ENCODE assay signal across 15 cellular contexts in the genomic region with DNA sequence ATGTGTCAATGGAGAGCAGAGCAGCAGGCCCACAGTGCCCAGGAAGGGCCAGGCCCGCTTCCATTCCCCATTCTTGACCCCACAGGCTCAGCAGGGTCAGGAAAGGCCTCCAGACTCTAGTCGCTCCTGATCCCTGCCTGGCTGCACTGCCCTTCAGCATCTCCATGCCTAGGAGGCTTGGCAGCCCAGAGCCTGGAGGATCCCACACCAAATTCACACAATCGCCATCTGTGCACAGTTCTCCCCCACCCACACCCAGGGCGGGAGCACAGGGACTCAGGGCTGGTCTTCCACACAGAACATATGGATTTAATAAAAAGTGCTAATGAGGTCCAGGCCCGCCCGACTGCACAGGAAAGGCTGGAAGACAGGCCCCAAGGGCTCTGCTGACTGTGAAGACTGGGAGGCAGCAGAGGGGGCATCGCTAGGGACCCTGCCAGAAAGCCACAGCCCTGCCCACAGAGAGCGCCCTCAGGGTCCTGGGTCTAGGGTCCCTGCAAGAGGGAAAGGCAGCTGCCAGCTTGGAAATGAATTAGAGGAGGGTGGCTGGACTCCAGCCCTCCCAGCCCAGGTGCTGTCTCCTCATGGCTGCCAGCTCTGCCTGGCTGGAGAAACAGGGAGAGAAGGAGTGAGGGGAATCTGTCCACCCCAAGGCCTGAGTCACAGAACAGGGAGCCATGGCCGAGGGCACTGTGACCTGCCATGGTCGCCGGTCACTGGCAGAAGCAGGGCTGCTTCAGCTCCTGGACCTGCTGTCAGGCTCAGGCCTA. TPM values are rescaled to one million over a fixed set of nuclear protein-coding genes. Genes with fewer than 3 reads are reported as not detected.
DNase-seq lines count a peak whose midpoint lies in the region; ATAC-seq, FAIRE-seq and TF ChIP-seq lines count a peak whose summit lies in the region.
"Had no signal": no experiment of that assay in that cellular context is flagged by ENCODE, and none has a peak within 500 bp of the region (broad histone marks: within the 10 kb centered on the region; RNA-seq: fewer than 3 reads in every experiment).

No MANE protein-coding gene starts in this region.

- no peak overlapping the region for H2BK120ac ChIP-seq in H1 (replicated peaks; ENCODE audit: low read depth, low read length)
- H2BK120ac ChIP-seq in neuronal stem cell (ENCODE audit: low read depth, low read length): no peak overlapping the region

- H3K4me2 ChIP-seq in H1 (ENCODE audit: insufficient read depth in 1 of 2, low read depth in 2 of 2, low read length in 2 of 2): no peak overlapping the region
- H3K4me2 ChIP-seq in neuronal stem cell (ENCODE audit: insufficient read depth, low read length, poor library complexity, severe bottlenecking): no peak overlapping the region
- H3K4me2 ChIP-seq: BLaER1 treated with 17β-estradiol and CSF1 and Interleukin-3, amounts not matched to agents 10 nM and 100 nM had no signal

- ATAC-seq in GM19023 (IDR thresholded peaks at IDR 0.05; ENCODE audit: unreplicated experiment) (no peak), HG02610 (IDR thresholded peaks at IDR 0.05; ENCODE audit: unreplicated experiment) (no peak)
- ATAC-seq: activated T-helper 17 cell treated with anti-CD3 and anti-CD28 coated beads, Interleukin-2, amount 50 U/mL, for 72 hours had no signal

- H2BK12ac ChIP-seq in H1 (ENCODE audit: low read depth, low read length) (no peak overlapping the region), neuronal stem cell (ENCODE audit: low read length) (no peak overlapping the region)

- H3K14ac ChIP-seq in H1 (ENCODE audit: insufficient read length) (no peak overlapping the region), neuronal stem cell (ENCODE audit: low read length) (no peak overlapping the region)

- H3K36me3 ChIP-seq in BE2C (no peaks in the 10 kb centered on the region), H1 (ENCODE audit: control insufficient read depth in 2 of 4, insufficient read depth in 4 of 4, low read length in 3 of 4) (peaks cover 0 to 1% (median 0%) of the 10 kb centered on the region in 4 experiments; a peak in 1 of 8 replicates), neuronal stem cell (replicated peaks in 1 of 2; ENCODE audit: control insufficient read depth in 2 of 2, insufficient read depth in 2 of 2, low read length in 2 of 2) (peaks cover 0 to 2% of the 10 kb centered on the region in 2 donors)
- H3K36me3 ChIP-seq: BLaER1 treated with 17β-estradiol and CSF1 and Interleukin-3, amounts not matched to agents 10 nM and 100 nM had no signal

- H3K27me3 ChIP-seq in BE2C (no peaks in the 10 kb centered on the region), H1 (replicated peaks in 1 of 4; ENCODE audit: control insufficient read depth in 3 of 4, extremely low read depth in 1 of 4, insufficient read depth in 3 of 4, low read length in 3 of 4) (no peaks in the 10 kb centered on the region), neuronal stem cell (ENCODE audit: control insufficient read depth in 3 of 3, insufficient read depth in 3 of 3, low read depth in 1 of 3, low read length in 3 of 3) (no peaks in the 10 kb centered on the region)
- H3K27me3 ChIP-seq: BLaER1 treated with 17β-estradiol and CSF1 and Interleukin-3, amounts not matched to agents 10 nM and 100 nM had no signal

- H2AK5ac ChIP-seq in H1 (ENCODE audit: low read depth, low read length): no peak overlapping the region
- H2AK5ac ChIP-seq in neuronal stem cell (ENCODE audit: low read depth, low read length): peak overlapping the region; percentile 73

- no peak overlapping the region for H2BK20ac ChIP-seq in H1 (ENCODE audit: low read length)

- POLR2A ChIA-PET in H1 (lab: Charles Lee; ENCODE audit: partially characterized antibody): no interaction called here

- TF ChIP-seq POLR2A in H1 (IDR thresholded peaks at IDR 0.05; ENCODE audit: control extremely low read depth in 1 of 2, low read depth in 2 of 2, low read length in 2 of 2): no peak

- H3K4ac ChIP-seq in H1 (replicated peaks; ENCODE audit: insufficient read length, low read depth, low read length) (peak overlapping the region; percentile 14), neuronal stem cell (ENCODE audit: low read length) (no peak overlapping the region)

- H3K23me2 ChIP-seq in H1 (ENCODE audit: low read depth, low read length): no peaks in the 10 kb centered on the region

- DNase-seq in BE2C (peak; percentile 85), NCI-H1694 (lab: John Stamatoyannopoulos, UW) (peak; percentile 34), H1 (ENCODE audit: low read depth in 1 of 2, low spot score in 2 of 2) (no peak), neuronal stem cell (ENCODE audit: low spot score) (no peak), CD14-positive monocyte (ENCODE audit: low spot score) (no peak), NCI-H187 (lab: John Stamatoyannopoulos, UW) (no peak)
- DNase-seq: activated CD4-positive, alpha-beta T cell treated with anti-CD3 and anti-CD28 coated beads, Interleukin-2, amount 10 ng/mL, durations not matched to agents 7 days and 5 days; NCI-H2171 had no signal

- H3K79me2 ChIP-seq in H1 (ENCODE audit: control insufficient read depth in 1 of 2, insufficient read depth in 2 of 2, low read length in 2 of 2): no peaks in the 10 kb centered on the region

- peaks cover 0 to 2% of the 10 kb centered on the region in 2 experiments for H4K20me1 ChIP-seq in H1 (replicated peaks in 1 of 2; ENCODE audit: control insufficient read depth in 1 of 2, insufficient read depth in 2 of 2, low read length in 2 of 2)
- H4K20me1 ChIP-seq: BLaER1 treated with 17β-estradiol and CSF1 and Interleukin-3, amounts not matched to agents 10 nM and 100 nM had no signal

- H2BK15ac ChIP-seq in H1 (ENCODE audit: low read length) (no peak overlapping the region), neuronal stem cell (ENCODE audit: low read length) (peak overlapping the region; percentile 38)

- H3K18ac ChIP-seq in H1 (ENCODE audit: extremely low read depth, low read length) (no peak overlapping the region), neuronal stem cell (ENCODE audit: low read length) (peak overlapping the region; percentile 66)

- no peaks in the 10 kb centered on the region for H3K9me3 ChIP-seq in BE2C
- no peaks in the 10 kb centered on the region for H3K9me3 ChIP-seq in H1 (ENCODE audit: insufficient read depth in 2 of 2, low read depth in 1 of 2, low read length in 1 of 2)
- H3K9me3 ChIP-seq in neuronal stem cell (replicated peaks in 1 of 2; ENCODE audit: control insufficient read depth in 2 of 2, insufficient read depth in 1 of 2, low read depth in 1 of 2, low read length in 2 of 2): no peaks in the 10 kb centered on the region
- H3K9me3 ChIP-seq: BLaER1 treated with 17β-estradiol and CSF1 and Interleukin-3, amounts not matched to agents 10 nM and 100 nM had no signal

- H3K79me1 ChIP-seq in H1 (ENCODE audit: low read depth, low read length) (no peaks in the 10 kb centered on the region), neuronal stem cell (ENCODE audit: low read depth, low read length) (no peaks in the 10 kb centered on the region)

- H3K4me3 ChIP-seq in BE2C (ENCODE audit: low read depth, low read length) (no peak overlapping the region), H1 (ENCODE audit: extremely low read depth in 1 of 4, insufficient read depth in 2 of 4, low read depth in 3 of 4, low read length in 4 of 4) (no peak overlapping the region), neuronal stem cell (ENCODE audit: low read length in 2 of 2) (no peak overlapping the region)
- H3K4me3 ChIP-seq: BLaER1 treated with 17β-estradiol and CSF1 and Interleukin-3, amounts not matched to agents 10 nM and 100 nM had no signal

- H3K4me1 Mint-ChIP-seq in CD14-positive monocyte: no peaks in the 10 kb centered on the region
- H3K4me1 Mint-ChIP-seq: activated CD4-positive, alpha-beta T cell treated with anti-CD3 and anti-CD28 coated beads, Interleukin-2, amount 10 ng/mL, durations not matched to agents 7 days and 5 days; activated T-helper 17 cell treated with anti-CD3 and anti-CD28 coated beads, Interleukin-2, amount 50 U/mL, for 72 hours; memory B cell had no signal

- no peak overlapping the region for H2AFZ ChIP-seq in H1 (ENCODE audit: low read length)
- H2AFZ ChIP-seq in neuronal stem cell (ENCODE audit: low read length): no peak overlapping the region

- no peaks in the 10 kb centered on the region for H3K36me3 Mint-ChIP-seq in CD14-positive monocyte
- H3K36me3 Mint-ChIP-seq: memory B cell had no signal

- H3K27ac ChIP-seq in H1 (ENCODE audit: low read depth, low read length): no peak overlapping the region
- H3K27ac ChIP-seq in neuronal stem cell (replicated peaks; ENCODE audit: low read length): no peak overlapping the region
- H3K27ac ChIP-seq: BLaER1 treated with 17β-estradiol and CSF1 and Interleukin-3, amounts not matched to agents 10 nM and 100 nM had no signal

- H4K8ac ChIP-seq in H1 (ENCODE audit: extremely low read depth, insufficient read depth, low read length) (peak overlapping the region; percentile 36), neuronal stem cell (ENCODE audit: low read depth, low read length) (no peak overlapping the region)

- TF ChIP-seq RAD21 in H1 (IDR thresholded peaks at IDR 0.05 in 1 of 2, conservative IDR thresholded peaks at IDR 0.05 in 1 of 2; ENCODE audit: low read depth in 2 of 2, low read length in 2 of 2): no peak

- H3K23ac ChIP-seq in H1 (ENCODE audit: insufficient read length) (no peak overlapping the region), neuronal stem cell (ENCODE audit: low read depth, low read length, poor library complexity) (peak overlapping the region; percentile 6)

- TF ChIP-seq EP300 in H1 (IDR thresholded peaks at IDR 0.05; ENCODE audit: borderline replicate concordance in 1 of 2, low read depth in 2 of 2, low read length in 2 of 2): no peak

- H3K4me1 ChIP-seq in BE2C (peaks cover 27% of the 10 kb centered on the region), H1 (replicated peaks in 1 of 4; ENCODE audit: control insufficient read depth in 3 of 4, insufficient read depth in 4 of 4, low read length in 3 of 4) (no peaks in the 10 kb centered on the region; a peak in 1 of 7 replicates), neuronal stem cell (ENCODE audit: control insufficient read depth in 2 of 2, insufficient read depth in 1 of 2, low read depth in 1 of 2, low read length in 2 of 2) (peaks cover 28 to 41% of the 10 kb centered on the region in 2 donors)

- no peak overlapping the region for H4K5ac ChIP-seq in H1 (ENCODE audit: insufficient read length, low read depth, low read length)

- H3K4me3 Mint-ChIP-seq in CD14-positive monocyte: no peak overlapping the region
- H3K4me3 Mint-ChIP-seq: activated CD4-positive, alpha-beta T cell treated with anti-CD3 and anti-CD28 coated beads, Interleukin-2, amount 10 ng/mL, durations not matched to agents 7 days and 5 days; activated T-helper 17 cell treated with anti-CD3 and anti-CD28 coated beads, Interleukin-2, amount 50 U/mL, for 72 hours; memory B cell had no signal

- no peak overlapping the region for H3K27ac Mint-ChIP-seq in CD14-positive monocyte
- H3K27ac Mint-ChIP-seq: activated CD4-positive, alpha-beta T cell treated with anti-CD3 and anti-CD28 coated beads, Interleukin-2, amount 10 ng/mL, durations not matched to agents 7 days and 5 days; activated T-helper 17 cell treated with anti-CD3 and anti-CD28 coated beads, Interleukin-2, amount 50 U/mL, for 72 hours; memory B cell had no signal

- no peak for TF ChIP-seq CTCF in BE2C (IDR thresholded peaks at IDR 0.05; ENCODE audit: low read depth, low read length)
- TF ChIP-seq CTCF in H1 (IDR thresholded peaks at IDR 0.05; ENCODE audit: control extremely low read depth in 1 of 3, insufficient read depth in 1 of 3, low read depth in 1 of 3, low read length in 3 of 3): no peak
- TF ChIP-seq CTCF in CD14-positive monocyte (IDR thresholded peaks at IDR 0.05): no peak

- CTCF ChIA-PET in H1 (lab: Charles Lee; ENCODE audit: partially characterized antibody): interaction anchor here (0.6 to 6.2 kb wide), 3 partner anchors 9 to 1046 kb away, joined by 3 to 63 read pairs (median 6); no protein-coding TSS in a partner anchor

- H3K9ac ChIP-seq in H1 (replicated peaks in 1 of 4; ENCODE audit: extremely low read depth in 1 of 4, low read depth in 3 of 4, low read length in 3 of 4): no peak overlapping the region
- H3K9ac ChIP-seq in neuronal stem cell (ENCODE audit: low read depth, low read length, poor library complexity): peak overlapping the region; percentile 70
- H3K9ac ChIP-seq: BLaER1 treated with 17β-estradiol and CSF1 and Interleukin-3, amounts not matched to agents 10 nM and 100 nM had no signal

- FAIRE-seq in H1 (lab: Jason Lieb, UNC): no peak

- 73% methylated on average over 8 of the region's 11 CpGs; no CpG with 5 or more reads in 1 of the 2 experiments for WGBS in H1 (ENCODE audit: extremely low coverage in 1 of 2, insufficient coverage in 1 of 2, insufficient read length in 1 of 2, insufficient replicate concordance in 2 of 2, low coverage in 1 of 2, low lambda C conversion rate in 2 of 2, missing lambda C conversion rate in 1 of 2), 2 experiments
- no CpG with 5 or more reads among the region's 11 CpGs for whole genome bisulfite sequencing in neuronal stem cell (ENCODE audit: extremely low coverage in 2 of 2, insufficient read length in 2 of 2, insufficient replicate concordance in 1 of 2), 2 donors

- intact Hi-C loops in CD14-positive monocyte (cut with micrococcal nuclease): no loop called here

- H3K27me3 Mint-ChIP-seq in CD14-positive monocyte (ENCODE audit: low read depth in 3 of 3): peaks cover 3 to 6% (median 4%) of the 10 kb centered on the region in 3 donors
- H3K27me3 Mint-ChIP-seq: activated T-helper 17 cell treated with anti-CD3 and anti-CD28 coated beads, Interleukin-2, amount 50 U/mL, for 72 hours had no signal

- no peak overlapping the region for H3K56ac ChIP-seq in H1 (replicated peaks; ENCODE audit: insufficient read length, low read depth, low read length)

- no peak overlapping the region for H2BK5ac ChIP-seq in H1 (ENCODE audit: low read depth, low read length)
- peak overlapping the region; percentile 61 for H2BK5ac ChIP-seq in neuronal stem cell (ENCODE audit: low read length)

- H4K91ac ChIP-seq in H1 (replicated peaks; ENCODE audit: insufficient read length, low read length): no peak overlapping the region
- H4K91ac ChIP-seq in neuronal stem cell (ENCODE audit: low read depth, low read length, poor library complexity): no peak overlapping the region

- H3K9me3 Mint-ChIP-seq in CD14-positive monocyte: no peaks in the 10 kb centered on the region
- H3K9me3 Mint-ChIP-seq: activated CD4-positive, alpha-beta T cell treated with anti-CD3 and anti-CD28 coated beads, Interleukin-2, amount 10 ng/mL, durations not matched to agents 7 days and 5 days; activated T-helper 17 cell treated with anti-CD3 and anti-CD28 coated beads, Interleukin-2, amount 50 U/mL, for 72 hours; memory B cell had no signal

RNA-seq across cellular contexts. Expression of a gene that starts 39.7 kb away (rescaled TPM):
- polyA plus RNA-seq in BE2C (2012; ENCODE audit: insufficient read depth, insufficient read length, low read depth): 28.2 TPM
- 30.0 and 30.2 TPM in 2 replicates for total RNA-seq in H1 (2021; fragmentation: NEBNext Ultra II Directional; extraction: Animal tissue kit (Norgen Biotek cat#: 25700))
- polyA plus RNA-seq in H1 (2011; rRNA removed): 40.1 and 51.0 TPM in 2 replicates
- 47.2 TPM for polyA plus RNA-seq in H1 (2011; cell fraction: cytosol; rRNA removed)
- 32.6 TPM for polyA plus RNA-seq in H1 (2011; cell fraction: nucleus; rRNA removed)
- polyA plus RNA-seq in H1 (2012, experiment 1 of 2): 22.0 to 30.0 TPM (median 28.4 TPM) in 4 replicates
- polyA plus RNA-seq in H1 (2012, experiment 2 of 2): 26.0 TPM
- polyA plus RNA-seq in H1 (2013, experiment 1 of 2): 18.9 TPM
- 19.7 TPM for polyA plus RNA-seq in H1 (2013, experiment 2 of 2)
- polyA minus RNA-seq in H1 (2011; rRNA and poly(A)+ RNA removed): 40.5 and 47.6 TPM in 2 replicates
- 23.2 TPM for polyA minus RNA-seq in H1 (2011; cell fraction: cytosol; rRNA and poly(A)+ RNA removed)
- polyA minus RNA-seq in H1 (2011; cell fraction: nucleus; rRNA and poly(A)+ RNA removed): 25.2 TPM
- 16.6 TPM for polyA plus RNA-seq in neuronal stem cell (2013, experiment 1 of 2)
- 16.6 TPM for polyA plus RNA-seq in neuronal stem cell (2013, experiment 2 of 2)
- not detected for polyA plus RNA-seq in CD14-positive monocyte
- total RNA-seq: activated CD4-positive, alpha-beta T cell treated with anti-CD3 and anti-CD28 coated beads, Interleukin-2, amount 10 ng/mL, durations not matched to agents 7 days and 5 days; activated T-helper 17 cell treated with anti-CD3 and anti-CD28 coated beads, Interleukin-2, amount 50 U/mL, for 72 hours; OCI-LY7; T-helper 2 cell treated with Interferon-gamma antibody and Interleukin-4, amounts not matched to agents 100 ng/mL and 5 ng/mL, for 36 hours had no signal

Comparison
In these comparisons a context has a peak if more than half of its experiments do, and no peak if none do; other contexts are left out.
1. DNase-seq: peak in BE2C (single experiment) and NCI-H1694 (single experiment); none in H1 (0 of 2), neuronal stem cell (single experiment), CD14-positive monocyte (single experiment) and NCI-H187 (0 of 2).
2. RNA of a gene that starts 39.7 kb away (polyA plus RNA-seq): 18.9 to 51.0 TPM in H1; not detected in CD14-positive monocyte; every median in the first group is over 10 times any median in the second.